Comparison of ENCODE assay signal across 11 cellular contexts in the genomic region with DNA sequence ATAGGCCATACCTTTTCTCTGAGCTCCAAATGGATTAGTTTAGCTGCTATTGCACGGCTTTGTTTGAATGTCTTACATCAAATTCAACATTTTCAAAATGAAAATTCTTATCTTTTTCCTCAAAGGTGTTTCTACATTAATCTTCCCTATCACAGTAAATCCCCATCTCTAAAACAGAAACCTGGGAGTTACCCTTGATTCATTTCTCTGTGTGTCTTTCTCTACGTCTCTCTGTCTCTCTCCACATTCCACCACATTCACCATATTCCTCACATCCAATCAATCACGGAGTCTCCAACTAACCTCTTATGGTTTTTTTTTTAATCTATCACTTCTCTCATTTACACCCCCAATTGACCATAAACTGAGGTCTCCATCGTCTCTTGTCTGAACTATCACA. TPM values are rescaled to one million over a fixed set of nuclear protein-coding genes. Genes with fewer than 3 reads are reported as not detected.
"Had no signal": no experiment of that assay in that cellular context is flagged by ENCODE, and none has a peak within 500 bp of the region (broad histone marks: within the 10 kb centered on the region; RNA-seq: fewer than 3 reads in every experiment).

No MANE protein-coding gene starts in this region.

- H3K9ac ChIP-seq: KMS-11 had no signal

- H3K27ac ChIP-seq: HL-60, KMS-11 had no signal

- DNase-seq: H7, HFFc6, KBM-7 had no signal

- ATAC-seq: GM23338, HCT116, HepG2 had no signal

- FAIRE-seq: HepG2 had no signal

- H3K4me2 ChIP-seq: GM23338, KMS-11 had no signal

- H2AFZ ChIP-seq: GM23338 had no signal

- H3K4me3 ChIP-seq: GM23338, HAP-1 had no signal

- H3K9me3 ChIP-seq: HAP-1 had no signal

- H3K36me3 ChIP-seq: HAP-1 had no signal

RNA-seq across cellular contexts. Expression of gene PTGER3, which starts 24.1 kb away (rescaled TPM):
- total RNA-seq: HepG2, HT1080 had no signal
- polyA plus RNA-seq: IgD-negative memory B cell had no signal
